Comparison of ENCODE assay signal across 8 cellular contexts in the genomic region with DNA sequence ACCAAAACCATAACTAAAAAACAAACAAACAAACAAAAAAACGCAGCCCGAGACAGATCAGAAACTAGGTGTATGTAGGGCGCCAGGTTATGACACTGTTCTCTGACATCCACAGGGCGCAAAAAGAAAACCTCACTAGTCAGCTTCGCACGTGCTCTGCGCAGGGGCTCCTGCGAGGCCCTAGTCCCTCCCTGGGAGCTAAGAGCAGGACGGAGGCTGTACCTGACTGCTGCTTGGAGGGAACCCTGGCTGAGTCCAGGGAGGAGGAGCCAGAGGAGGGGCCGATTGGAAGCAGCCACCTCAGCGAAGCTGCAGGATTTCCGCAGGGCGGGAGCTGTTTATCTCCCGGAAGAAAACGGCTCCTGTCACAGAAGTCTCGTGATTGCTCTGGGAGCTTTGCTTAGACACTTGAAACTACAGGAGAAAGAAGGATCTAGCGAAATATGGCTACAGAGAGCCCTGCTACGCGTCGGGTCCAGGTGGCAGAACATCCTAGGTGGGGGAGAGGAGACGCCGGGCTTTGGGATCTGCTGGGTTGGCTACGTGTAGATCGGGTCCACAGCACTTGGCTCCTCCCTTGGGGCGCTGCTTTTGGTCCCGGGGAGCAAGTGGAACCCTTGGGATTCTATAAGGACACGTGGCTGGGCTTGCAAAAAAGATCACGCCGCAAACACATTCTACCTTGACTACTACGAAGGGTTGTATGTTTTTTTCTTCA. TPM values are rescaled to one million over a fixed set of nuclear protein-coding genes. Genes with fewer than 3 reads are reported as not detected.
DNase-seq lines count a peak whose midpoint lies in the region; ATAC-seq and TF ChIP-seq lines count a peak whose summit lies in the region.

Gene GALK2, plus strand, starts transcription at position 368 of the 718 bp plus-strand sequence. Its CDS starts 76 bp downstream, at position 444.

- in situ Hi-C loops in GM23248 (cut with MboI) = no loop called here

- H3F3A ChIP-seq in DOHH2 (ENCODE audit: control insufficient read depth, insufficient read depth) = peaks cover 7% of the 10 kb centered on the region
- peaks cover 28% of the 10 kb centered on the region for H3F3A ChIP-seq in GM23248 (ENCODE audit: insufficient read depth)

- H3K9me3 ChIP-seq in DOHH2 (ENCODE audit: control insufficient read depth, insufficient read depth, low read length) = no peaks in the 10 kb centered on the region
- no peaks in the 10 kb centered on the region for H3K9me3 ChIP-seq in GM23248 (ENCODE audit: low read depth)
- H3K9me3 ChIP-seq in RWPE2 (ENCODE audit: severe bottlenecking) = no peaks in the 10 kb centered on the region

- H2AFZ ChIP-seq in GM23248 = peak within 1 kb of the TSS; percentile 98

- H3K27me3 ChIP-seq in DOHH2 (ENCODE audit: control insufficient read depth, low read length) = no peaks in the 10 kb centered on the region
- H3K27me3 ChIP-seq in GM23248 (replicated peaks; ENCODE audit: insufficient read depth) = no peaks in the 10 kb centered on the region
- H3K27me3 ChIP-seq in RWPE2 (ENCODE audit: insufficient read depth, poor library complexity, severe bottlenecking) = no peaks in the 10 kb centered on the region

- peak within 1 kb of the TSS; percentile 96 to 98 (median 96) for H3K4me3 Mint-ChIP-seq in nephron
- H3K4me3 Mint-ChIP-seq in stimulated activated naive CD8-positive, alpha-beta T cell treated with anti-CD3 and anti-CD28 coated beads, Interleukin-15, Interleukin-2, amounts not matched to agents 100 ng/mL and 50 ng/mL, for 24 hours = peak within 1 kb of the TSS; percentile 93

- WGBS in GM23248 (ENCODE audit: low coverage in 1 of 2, low lambda C conversion rate in 2 of 2, missing lambda C conversion rate in 2 of 2), 2 experiments = 2 to 3% methylated on average over 30 of the region's 30 CpGs

- no peaks in the 10 kb centered on the region for H3K27me3 Mint-ChIP-seq in nephron (ENCODE audit: low read depth)
- H3K27me3 Mint-ChIP-seq in stimulated activated naive CD8-positive, alpha-beta T cell treated with anti-CD3 and anti-CD28 coated beads, Interleukin-15, Interleukin-2, amounts not matched to agents 100 ng/mL and 50 ng/mL, for 24 hours = no peaks in the 10 kb centered on the region

- H3K27ac ChIP-seq in DOHH2 (ENCODE audit: low read depth, low read length) (peak within 1 kb of the TSS; percentile 62), GM23248 (peak within 1 kb of the TSS; percentile 90), RWPE2 (ENCODE audit: poor library complexity, severe bottlenecking) (peak within 1 kb of the TSS; percentile 41)

- peak within 1 kb of the TSS; percentile 96 for H3K9ac ChIP-seq in GM23248

- peak within 1 kb of the TSS; percentile 84 to 92 (median 91) for H3K27ac Mint-ChIP-seq in nephron
- peak within 1 kb of the TSS; percentile 94 for H3K27ac Mint-ChIP-seq in stimulated activated naive CD8-positive, alpha-beta T cell treated with anti-CD3 and anti-CD28 coated beads, Interleukin-15, Interleukin-2, amounts not matched to agents 100 ng/mL and 50 ng/mL, for 24 hours

- H3K4me2 ChIP-seq in DOHH2 (ENCODE audit: low read length) (peak within 1 kb of the TSS; percentile 62), GM23248 (ENCODE audit: unreplicated experiment) (peak within 1 kb of the TSS; percentile 99)

- peaks cover 15% of the 10 kb centered on the region for H3K4me1 Mint-ChIP-seq in nephron
- H3K4me1 Mint-ChIP-seq in stimulated activated naive CD8-positive, alpha-beta T cell treated with anti-CD3 and anti-CD28 coated beads, Interleukin-15, Interleukin-2, amounts not matched to agents 100 ng/mL and 50 ng/mL, for 24 hours (ENCODE audit: low read depth) = peaks cover 37% of the 10 kb centered on the region

- H3K79me2 ChIP-seq in DOHH2 (ENCODE audit: control insufficient read depth, low read length) = peaks cover 48% of the 10 kb centered on the region
- peaks cover 74% of the 10 kb centered on the region for H3K79me2 ChIP-seq in GM23248 (ENCODE audit: insufficient read depth)

- H4K20me1 ChIP-seq in DOHH2 (ENCODE audit: control insufficient read depth, insufficient read depth, low read depth, low read length) (no peaks in the 10 kb centered on the region), GM23248 (ENCODE audit: insufficient read depth) (no peaks in the 10 kb centered on the region)

- peaks cover 6% of the 10 kb centered on the region; the same call in 1 of the 2 replicates for H3K36me3 ChIP-seq in DOHH2 (ENCODE audit: control insufficient read depth, low read length)
- no peaks in the 10 kb centered on the region for H3K36me3 ChIP-seq in GM23248 (ENCODE audit: low read depth)
- H3K36me3 ChIP-seq in RWPE2 (ENCODE audit: low read depth) = 0 out of 2 replicates have a peak, but pooled peaks cover 9% of the 10 kb centered on the region

- H3K36me3 Mint-ChIP-seq in nephron (ENCODE audit: low read depth) = peaks cover 4% of the 10 kb centered on the region
- no peaks in the 10 kb centered on the region for H3K36me3 Mint-ChIP-seq in stimulated activated naive CD8-positive, alpha-beta T cell treated with anti-CD3 and anti-CD28 coated beads, Interleukin-15, Interleukin-2, amounts not matched to agents 100 ng/mL and 50 ng/mL, for 24 hours (ENCODE audit: low read depth)

- TF ChIP-seq CTCF in DOHH2 (IDR thresholded peaks at IDR 0.05; ENCODE audit: low read depth, low read length, poor library complexity, severe bottlenecking) = no peak
- TF ChIP-seq CTCF in RWPE2 (IDR thresholded peaks at IDR 0.05; ENCODE audit: poor library complexity, severe bottlenecking) = no peak
- TF ChIP-seq CTCF in fibroblast of pulmonary artery (IDR thresholded peaks at IDR 0.05; ENCODE audit: low read length, missing control alignments) = no peak
- no peak for TF ChIP-seq CTCF in nephron (IDR thresholded peaks at IDR 0.05; ENCODE audit: unreplicated experiment in 3 of 3)

- H3K4me1 ChIP-seq in DOHH2 (ENCODE audit: control insufficient read depth, low read length) = peaks cover 23% of the 10 kb centered on the region
- peaks cover 15% of the 10 kb centered on the region for H3K4me1 ChIP-seq in GM23248 (ENCODE audit: insufficient read depth)
- H3K4me1 ChIP-seq in RWPE2 (ENCODE audit: insufficient read depth, poor library complexity, severe bottlenecking) = peaks cover 21% of the 10 kb centered on the region

- H3K9me2 ChIP-seq in DOHH2 (replicated peaks; ENCODE audit: control insufficient read depth, low read length) (no peaks in the 10 kb centered on the region), GM23248 (ENCODE audit: insufficient read depth) (no peaks in the 10 kb centered on the region)

- peak; percentile 94 for DNase-seq in GM23248
- DNase-seq in Kasumi-1 (lab: John Stamatoyannopoulos, UW) = peak; percentile 95
- DNase-seq in RWPE2 (ENCODE audit: low spot score) = peak; percentile 95
- peak; percentile 68 for DNase-seq in activated T-helper 9 cell treated with anti-CD3 and anti-CD28 coated beads, Interleukin-2, amount 50 U/mL, for 16 hours (ENCODE audit: low read depth)
- DNase-seq in fibroblast of pulmonary artery (ENCODE audit: low read depth) = peak; percentile 85

- peak within 1 kb of the TSS; percentile 92 for H3K4me3 ChIP-seq in DOHH2 (ENCODE audit: low read length)
- peak within 1 kb of the TSS; percentile 95 for H3K4me3 ChIP-seq in GM23248
- peak within 1 kb of the TSS; percentile 60 for H3K4me3 ChIP-seq in RWPE2 (ENCODE audit: severe bottlenecking)
- H3K4me3 ChIP-seq in fibroblast of pulmonary artery (replicated peaks; ENCODE audit: low read depth, low read length) = peak within 1 kb of the TSS; percentile 89

- H3K9me3 Mint-ChIP-seq in nephron = no peaks in the 10 kb centered on the region
- no peaks in the 10 kb centered on the region for H3K9me3 Mint-ChIP-seq in stimulated activated naive CD8-positive, alpha-beta T cell treated with anti-CD3 and anti-CD28 coated beads, Interleukin-15, Interleukin-2, amounts not matched to agents 100 ng/mL and 50 ng/mL, for 24 hours

- peak; percentile 100 for ATAC-seq in RWPE2 (ENCODE audit: low read depth)

RNA-seq across cellular contexts. Expression of gene GALK2, which starts in this region (rescaled TPM):
- total RNA-seq in GM23248 (2014; rRNA removed; shearing (Covaris generic)) = 21.0 and 31.8 TPM in 2 replicates
- polyA plus RNA-seq in GM23248 (2016; fragmentation: Nextera tagmentation; extraction: Ambion mirVana) = 19.2 and 19.7 TPM in 2 replicates

Comparison
In these comparisons a context has a peak if more than half of its experiments do, and no peak if none do; other contexts are left out.
1. Peak in every context shown above with its lines: DNase-seq, ATAC-seq, H3K4me3 ChIP-seq and H3K27ac ChIP-seq.